In genomic region chr9:25427898-25428297, GRCh38 we compare ENCODE assay signal across 33 cellular contexts.
"Had no signal": no experiment of that assay in that cellular context is flagged by ENCODE, and none has a peak within 500 bp of the region (broad histone marks: within the 10 kb centered on the region; RNA-seq: fewer than 3 reads in every experiment).

No MANE protein-coding gene starts in this region.

- H3K4me1 ChIP-seq: ascending aorta had no signal

- DNase-seq: activated CD4-positive, alpha-beta memory T cell treated with anti-CD3 and anti-CD28 coated beads, Interleukin-2, amount 10 ng/mL, durations not matched to agents 7 days and 5 days; activated CD4-positive, alpha-beta T cell treated with anti-CD3 and anti-CD28 coated beads for 1 hour; activated CD4-positive, alpha-beta T cell treated with anti-CD3 and anti-CD28 coated beads for 48 hours; activated CD4-positive, CD25-positive, alpha-beta regulatory T cell; activated effector memory CD4-positive, alpha-beta T cell treated with anti-CD3 and anti-CD28 coated beads, Interleukin-2, amount 50 U/mL, for 16 hours; activated naive CD4-positive, alpha-beta T cell; activated naive CD4-positive, alpha-beta T cell treated with anti-CD3 and anti-CD28 coated beads, Interleukin-2, amount 50 U/mL, for 16 hours; activated naive CD8-positive, alpha-beta T cell treated with anti-CD3 and anti-CD28 coated beads for 36 hours; activated T-cell treated with anti-CD3 and anti-CD28 coated beads, Interleukin-2, amount 50 U/mL, for 1 hour; activated T-cell treated with anti-CD3 and anti-CD28 coated beads, Interleukin-2, amount 50 U/mL, for 72 hours; amniotic stem cell; Karpas-422; KBM-7; NCI-H1105; NCI-H1417 treated with DMSO at 0.1 percent for 48 hours; NCI-H187 treated with DMSO at 0.1 percent for 48 hours; NCI-H345; NCI-H524 treated with DMSO at 0.1 percent for 48 hours; NCI-H748 treated with DMSO at 0.1 percent for 48 hours; PC-9; SIG-M5; SW 1271; T-helper 1 cell; T-helper 2 cell; T-helper 9 cell had no signal

- H3K27ac Mint-ChIP-seq: activated CD4-positive, alpha-beta memory T cell treated with anti-CD3 and anti-CD28 coated beads, Interleukin-2, amount 10 ng/mL, durations not matched to agents 7 days and 5 days; activated naive CD8-positive, alpha-beta T cell treated with anti-CD3 and anti-CD28 coated beads for 36 hours; activated T-cell treated with anti-CD3 and anti-CD28 coated beads, Interleukin-2, amount 50 U/mL, for 72 hours; activated T-helper 17 cell treated with anti-CD3 and anti-CD28 coated beads, Interleukin-2, amount 50 U/mL, for 72 hours had no signal

- H3K9me3 ChIP-seq: ascending aorta had no signal

- H3K4me3 Mint-ChIP-seq: activated CD4-positive, alpha-beta memory T cell treated with anti-CD3 and anti-CD28 coated beads, Interleukin-2, amount 10 ng/mL, durations not matched to agents 7 days and 5 days; activated naive CD8-positive, alpha-beta T cell treated with anti-CD3 and anti-CD28 coated beads for 36 hours; activated T-cell treated with anti-CD3 and anti-CD28 coated beads, Interleukin-2, amount 50 U/mL, for 72 hours; activated T-helper 17 cell treated with anti-CD3 and anti-CD28 coated beads, Interleukin-2, amount 50 U/mL, for 72 hours; central memory CD8-positive, alpha-beta T cell had no signal

- H3K36me3 ChIP-seq: ascending aorta, cardiac muscle cell had no signal

- H3K4me3 ChIP-seq: ascending aorta, cardiac muscle cell, PC-9 had no signal

- H3K27ac ChIP-seq: ascending aorta, cardiac muscle cell, PC-9, RWPE1, VCaP had no signal

- FAIRE-seq: RCC 7860 had no signal

- H3K27me3 ChIP-seq: ascending aorta, cardiac muscle cell had no signal

- H3K27me3 Mint-ChIP-seq: activated CD4-positive, alpha-beta memory T cell treated with anti-CD3 and anti-CD28 coated beads, Interleukin-2, amount 10 ng/mL, durations not matched to agents 7 days and 5 days; activated naive CD8-positive, alpha-beta T cell treated with anti-CD3 and anti-CD28 coated beads for 36 hours; activated T-helper 17 cell treated with anti-CD3 and anti-CD28 coated beads, Interleukin-2, amount 50 U/mL, for 72 hours; central memory CD8-positive, alpha-beta T cell had no signal

- ATAC-seq: activated T-cell treated with anti-CD3 and anti-CD28 coated beads, Interleukin-2, amount 50 U/mL, for 72 hours; activated T-helper 17 cell treated with anti-CD3 and anti-CD28 coated beads, Interleukin-2, amount 50 U/mL, for 72 hours; Right ventricle myocardium inferior had no signal

- H2AFZ ChIP-seq: PC-9 had no signal

- H3K4me1 Mint-ChIP-seq: activated CD4-positive, alpha-beta memory T cell treated with anti-CD3 and anti-CD28 coated beads, Interleukin-2, amount 10 ng/mL, durations not matched to agents 7 days and 5 days; activated naive CD8-positive, alpha-beta T cell treated with anti-CD3 and anti-CD28 coated beads for 36 hours; activated T-helper 17 cell treated with anti-CD3 and anti-CD28 coated beads, Interleukin-2, amount 50 U/mL, for 72 hours; central memory CD8-positive, alpha-beta T cell had no signal

- H3K4me2 ChIP-seq: PC-9 had no signal

- H3K36me3 Mint-ChIP-seq: activated naive CD8-positive, alpha-beta T cell treated with anti-CD3 and anti-CD28 coated beads for 36 hours had no signal
